Comparison of ENCODE assay signal across 1 cellular context in genomic region chr2:111897924-111898702, GRCh38.
TF ChIP-seq lines count a peak whose summit lies in the region.

TSS of gene MERTK (plus strand) at chr2:111898607. CDS start at chr2:111898736, 129 bp downstream.

TF ChIP-seq in HEK293, 187 proteins besides CTCF, POLR2A, EP300 and RAD21 (continued from another document):
- TF ChIP-seq ZNF610 (tag by site-specific recombination; IDR thresholded peaks at IDR 0.05; ENCODE audit: borderline replicate concordance) (peak; percentile 83; the same call in 1 of the 2 replicates), ZNF549 (tag by site-specific recombination; IDR thresholded peaks at IDR 0.05) (no peak), ZNF23 (tag by site-specific recombination; IDR thresholded peaks at IDR 0.05; ENCODE audit: borderline replicate concordance) (no peak), ZNF19 (tag by site-specific recombination; IDR thresholded peaks at IDR 0.05; ENCODE audit: low read depth) (no peak), KLF16 (tag by site-specific recombination; IDR thresholded peaks at IDR 0.05) (peak; percentile 89), OSR2 (tag by site-specific recombination; IDR thresholded peaks at IDR 0.05) (no peak), YY1 (tag by site-specific recombination; IDR thresholded peaks at IDR 0.05) (0 out of 2 replicates have a peak, but pooled peaks have one; percentile 11), KLF7 (tag by site-specific recombination; IDR thresholded peaks at IDR 0.05; ENCODE audit: borderline replicate concordance) (0 out of 2 replicates have a peak, but pooled peaks have one; percentile 34), ZSCAN30 (tag by site-specific recombination; IDR thresholded peaks at IDR 0.05) (0 out of 2 replicates have a peak, but pooled peaks have one; percentile 41), ZBTB11 (tag by site-specific recombination; conservative IDR thresholded peaks at IDR 0.05; ENCODE audit: low read depth) (peak; percentile 86), ZNF433 (tag by site-specific recombination; IDR thresholded peaks at IDR 0.05; ENCODE audit: low read depth) (no peak), ZNF214 (tag by site-specific recombination; IDR thresholded peaks at IDR 0.05; ENCODE audit: borderline replicate concordance) (no peak), ZNF843 (tag by site-specific recombination; IDR thresholded peaks at IDR 0.05) (peak; percentile 68), ZBTB8A (tag by site-specific recombination; IDR thresholded peaks at IDR 0.05) (no peak), ZNF10 (tag by site-specific recombination; IDR thresholded peaks at IDR 0.05) (no peak), ZNF302 (tag by site-specific recombination; IDR thresholded peaks at IDR 0.05; ENCODE audit: low read depth) (no peak), GLIS1 (tag by site-specific recombination; IDR thresholded peaks at IDR 0.05) (peak; percentile 25), TSHZ1 (tag by site-specific recombination; IDR thresholded peaks at IDR 0.05; ENCODE audit: borderline replicate concordance) (no peak), ZNF266 (tag by site-specific recombination; IDR thresholded peaks at IDR 0.05; ENCODE audit: low read depth) (no peak), TCF7L2 (IDR thresholded peaks at IDR 0.05; ENCODE audit: borderline replicate concordance, low read depth, low read length) (no peak), WT1 (tag by site-specific recombination; IDR thresholded peaks at IDR 0.05) (peak; percentile 35; the same call in 1 of the 2 replicates), ZBTB44 (tag by site-specific recombination; IDR thresholded peaks at IDR 0.05) (no peak), ZBTB10 (tag by site-specific recombination; IDR thresholded peaks at IDR 0.05) (peak; percentile 65; the same call in 1 of the 2 replicates), ZNF2 (tag by site-specific recombination; IDR thresholded peaks at IDR 0.05) (no peak), ZNF645 (tag by site-specific recombination; IDR thresholded peaks at IDR 0.05) (no peak), FEZF1 (tag by site-specific recombination; IDR thresholded peaks at IDR 0.05) (no peak), BCL6B (tag by site-specific recombination; IDR thresholded peaks at IDR 0.05) (no peak), OVOL3 (tag by site-specific recombination; IDR thresholded peaks at IDR 0.05) (0 out of 2 replicates have a peak, but pooled peaks have one; percentile 35), ZNF202 (tag by site-specific recombination; IDR thresholded peaks at IDR 0.05; ENCODE audit: borderline replicate concordance) (no peak), ZNF248 (tag by site-specific recombination; IDR thresholded peaks at IDR 0.05) (no peak), ZNF155 (tag by site-specific recombination; IDR thresholded peaks at IDR 0.05) (no peak), ZNF521 (tag by site-specific recombination; IDR thresholded peaks at IDR 0.05) (no peak), ZNF335 (tag by site-specific recombination; conservative IDR thresholded peaks at IDR 0.05) (peak; percentile 55; the same call in 1 of the 2 replicates), ELK4 (IDR thresholded peaks at IDR 0.05; ENCODE audit: borderline replicate concordance, low read depth, low read length) (no peak), ZNF114 (tag by site-specific recombination; IDR thresholded peaks at IDR 0.05) (no peak), ZBTB1 (tag by site-specific recombination; IDR thresholded peaks at IDR 0.05) (no peak), PATZ1 (tag by site-specific recombination; IDR thresholded peaks at IDR 0.05) (peak; percentile 66)
